In the genomic region with DNA sequence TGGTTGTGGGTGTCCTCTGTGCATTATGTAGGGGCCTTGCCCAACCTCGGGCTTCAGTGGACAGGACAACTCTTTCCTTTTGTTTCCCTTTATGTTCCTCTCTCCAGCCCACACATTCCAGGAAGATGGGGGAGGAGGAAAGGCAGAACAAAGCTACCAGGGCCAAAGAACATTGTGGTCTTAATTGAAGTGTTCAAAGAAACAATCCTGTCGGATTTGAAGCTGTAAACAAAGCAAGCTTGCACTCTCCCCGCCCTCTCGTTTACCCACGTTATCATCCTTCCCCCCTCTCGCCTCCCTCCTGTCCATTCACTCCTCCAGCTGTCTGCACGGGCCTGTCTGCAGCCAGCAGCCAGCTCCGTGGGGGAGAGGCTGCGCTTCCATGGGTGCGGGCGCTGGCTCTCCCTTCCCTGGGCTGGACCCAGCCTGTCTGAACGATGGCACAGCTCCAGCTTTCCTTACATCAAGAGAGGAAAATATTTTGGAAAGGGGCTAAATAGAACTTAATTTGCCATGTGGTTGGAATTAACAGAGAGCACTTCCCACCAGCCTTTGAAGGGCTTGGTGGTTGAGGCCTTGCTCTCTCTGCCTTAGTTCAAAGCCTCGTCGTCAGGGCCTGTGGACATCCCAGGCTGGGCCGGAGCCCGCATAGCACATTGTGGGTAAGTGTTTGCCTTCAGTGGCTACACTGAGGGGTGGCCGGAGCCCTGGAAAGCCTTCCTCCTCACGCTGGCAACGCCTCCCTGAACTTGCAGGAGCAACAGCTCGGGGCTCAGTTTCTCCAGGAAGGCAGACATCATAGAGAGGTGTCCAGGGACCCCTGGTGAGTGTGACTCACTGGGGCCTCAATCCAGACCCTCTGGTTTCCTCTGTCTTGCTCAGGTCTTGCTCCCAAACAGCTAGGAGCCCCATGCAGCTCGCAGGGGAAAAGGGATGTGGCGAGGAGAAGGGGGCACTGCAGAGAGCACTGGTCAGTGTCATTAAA, we compare ENCODE assay signal across 9 cellular contexts.
DNase-seq lines count a peak whose midpoint lies in the region; ATAC-seq and TF ChIP-seq lines count a peak whose summit lies in the region.
"Had no signal": no experiment of that assay in that cellular context is flagged by ENCODE, and none has a peak within 500 bp of the region (broad histone marks: within the 10 kb centered on the region; RNA-seq: fewer than 3 reads in every experiment).

No MANE protein-coding gene starts in this region.

- H3K9me3 ChIP-seq in MG63, result no peaks in the 10 kb centered on the region
- no peaks in the 10 kb centered on the region for H3K9me3 ChIP-seq in smooth muscle cell (replicated peaks; ENCODE audit: low read depth)

- peaks cover 5% of the 10 kb centered on the region for H3K4me1 Mint-ChIP-seq in MCF 10A (ENCODE audit: insufficient read depth, unreplicated experiment)

- H3K4me3 ChIP-seq in MG63 (no peak overlapping the region), smooth muscle cell (no peak overlapping the region)

- H3K9ac ChIP-seq in smooth muscle cell (ENCODE audit: low read depth), result no peak overlapping the region

- H3K4me3 Mint-ChIP-seq in MCF 10A (ENCODE audit: unreplicated experiment), result no peak overlapping the region

- no peaks in the 10 kb centered on the region for H3K36me3 Mint-ChIP-seq in MCF 10A (ENCODE audit: insufficient read depth, unreplicated experiment)

- CTCF ChIA-PET in MCF 10A (lab: Yijun Ruan, JAX), result interaction anchor here (0.6 kb wide), 1 partner anchor 257 kb away, joined by 3 read pairs; no protein-coding TSS in a partner anchor

- POLR2A ChIA-PET in MCF 10A (lab: Yijun Ruan, JAX), result no interaction called here

- no peaks in the 10 kb centered on the region for H3K27me3 ChIP-seq in MG63
- H3K27me3 ChIP-seq in smooth muscle cell (ENCODE audit: low read depth), result no peaks in the 10 kb centered on the region

- BruUV-seq in MCF 10A (replicated peaks; lab: Mats Ljungman, UMichigan), result no TSS peak

- H4K20me1 ChIP-seq in smooth muscle cell (ENCODE audit: low read depth), result no peaks in the 10 kb centered on the region

- peak overlapping the region; percentile 63 for H2AFZ ChIP-seq in smooth muscle cell (ENCODE audit: low read depth)

- H3F3A ChIP-seq in smooth muscle cell (ENCODE audit: low read depth), result no peaks in the 10 kb centered on the region

- DNase-seq in MG63, result peak; percentile 28
- peak; percentile 56 for DNase-seq in MCF 10A (ENCODE audit: unreplicated experiment)
- DNase-seq in iris pigment epithelial cell (ENCODE audit: low read depth), result peak; percentile 90
- DNase-seq in smooth muscle cell (lab: John Stamatoyannopoulos, UW; ENCODE audit: unreplicated experiment), result no peak
- DNase-seq in cerebellar cortex (ENCODE audit: low spot score), result no peak
- no peak for DNase-seq in NK-92 (lab: John Stamatoyannopoulos, UW; ENCODE audit: unreplicated experiment)
- DNase-seq: SW 1271 had no signal

- H3K4me1 ChIP-seq in smooth muscle cell (ENCODE audit: low read depth), result peaks cover 19% of the 10 kb centered on the region

- no peaks in the 10 kb centered on the region for H3K27me3 Mint-ChIP-seq in MCF 10A (ENCODE audit: insufficient read depth, unreplicated experiment)

- H3K36me3 ChIP-seq in MG63 (no peaks in the 10 kb centered on the region), smooth muscle cell (ENCODE audit: low read depth) (no peaks in the 10 kb centered on the region)

- ATAC-seq in GM19467 (IDR thresholded peaks at IDR 0.05; ENCODE audit: unreplicated experiment) (no peak), HG03095 (IDR thresholded peaks at IDR 0.05; ENCODE audit: unreplicated experiment) (no peak)

- no peak overlapping the region for H3K27ac ChIP-seq in smooth muscle cell (ENCODE audit: low read depth)

- no peaks in the 10 kb centered on the region for H3K79me2 ChIP-seq in smooth muscle cell (ENCODE audit: low read depth)

- 50% methylated on average over 21 of the region's 22 CpGs for WGBS in smooth muscle cell (ENCODE audit: low lambda C conversion rate)

- H3K27ac Mint-ChIP-seq in MCF 10A (ENCODE audit: low read depth, unreplicated experiment), result no peak overlapping the region

- peak overlapping the region; percentile 43 for H3K4me2 ChIP-seq in smooth muscle cell

- H3K9me3 Mint-ChIP-seq in MCF 10A (ENCODE audit: unreplicated experiment), result no peaks in the 10 kb centered on the region

- no peak for TF ChIP-seq CTCF in MCF 10A (IDR thresholded peaks at IDR 0.05; ENCODE audit: unreplicated experiment)
- no peak for TF ChIP-seq CTCF in smooth muscle cell (IDR thresholded peaks at IDR 0.05; ENCODE audit: borderline replicate concordance, insufficient read depth, poor library complexity, severe bottlenecking)

- intact Hi-C loops in MCF 10A (cut with micrococcal nuclease), result no loop called here

Comparison
In these comparisons a context has a peak if more than half of its experiments do, and no peak if none do; other contexts are left out.
1. DNase-seq: peak in MG63 (single experiment), MCF 10A (single experiment) and iris pigment epithelial cell (single experiment); none in smooth muscle cell (single experiment), cerebellar cortex (single experiment) and NK-92 (single experiment).